In genomic region chr12:131506426-131506825, GRCh38 we compare ENCODE assay signal across 27 cellular contexts.
"Had no signal": no experiment of that assay in that cellular context is flagged by ENCODE, and none has a peak within 500 bp of the region (broad histone marks: within the 10 kb centered on the region; RNA-seq: fewer than 3 reads in every experiment).

No MANE protein-coding gene starts in this region.

- DNase-seq: occipital lobe; ovary; posterior cingulate gyrus; psoas muscle; right cardiac atrium; right lobe of liver; sigmoid colon; small intestine; stimulated activated CD4-positive, alpha-beta T cell treated with anti-CD3 and anti-CD28 coated beads, Interleukin-15, amount 100 ng/mL, for 24 hours; stimulated activated CD4-positive, alpha-beta T cell treated with anti-CD3 and anti-CD28 coated beads, Interleukin-2, amount 100 ng/mL, for 24 hours; stimulated activated CD4-positive, alpha-beta T cell treated with anti-CD3 and anti-CD28 coated beads, Interleukin-2, amount 100 ng/mL, for 48 hours; stimulated activated CD4-positive, alpha-beta T cell treated with anti-CD3 and anti-CD28 coated beads, Interleukin-4, amount 100 ng/mL, for 24 hours; stimulated activated naive B cell treated with anti-CD40 and anti-IgM and Interleukin-4, amounts not matched to agents 10 μg/mL and 1 μg/mL and 100 μg/mL, for 72 hours; stimulated activated naive CD4-positive, alpha-beta T cell treated with Interleukin-2 at 50 U/mL for 16 hours; stomach; thyroid gland; trophoblast cell; upper lobe of left lung had no signal

- H3K27me3 ChIP-seq: neural progenitor cell, ovary, right lobe of liver, thyroid gland, tibial nerve, upper lobe of left lung, vagina had no signal

- H3K36me3 ChIP-seq: neural progenitor cell, ovary, right lobe of liver, sigmoid colon, stomach, thoracic aorta, thyroid gland, tibial nerve, upper lobe of left lung, vagina had no signal

- H3K27me3 Mint-ChIP-seq: stimulated activated naive B cell treated with anti-CD40 and anti-IgM and Interleukin-4, amounts not matched to agents 10 μg/mL and 1 μg/mL and 100 μg/mL, for 72 hours; stimulated activated naive CD8-positive, alpha-beta T cell treated with anti-CD3 and anti-CD28 coated beads, Interleukin-15, Interleukin-2, amounts not matched to agents 100 ng/mL and 50 ng/mL, for 24 hours had no signal

- H3K36me3 Mint-ChIP-seq: neural progenitor cell; stimulated activated effector memory CD8-positive, alpha-beta T cell treated with anti-CD3 and anti-CD28 coated beads, Interleukin-12 subunit alpha, Interleukin-12 subunit beta, amount 100 ng/mL, for 72 hours; stimulated activated naive B cell treated with anti-CD40 and anti-IgM and Interleukin-4, amounts not matched to agents 10 μg/mL and 1 μg/mL and 100 μg/mL, for 72 hours had no signal

- H3K9me3 ChIP-seq: ovary, psoas muscle, right lobe of liver, sigmoid colon, stomach, thoracic aorta, thyroid gland, upper lobe of left lung, vagina had no signal

- H3K9ac ChIP-seq: neural progenitor cell, parathyroid adenoma had no signal

- H3K4me1 ChIP-seq: neural progenitor cell, parathyroid adenoma, psoas muscle, right lobe of liver, sigmoid colon, stomach, thyroid gland, tibial nerve, upper lobe of left lung, vagina had no signal

- H3K27ac Mint-ChIP-seq: nephron; neural progenitor cell; progenitor cell of endocrine pancreas; stimulated activated effector memory CD8-positive, alpha-beta T cell treated with anti-CD3 and anti-CD28 coated beads, Interleukin-12 subunit alpha, Interleukin-12 subunit beta, amount 100 ng/mL, for 72 hours; stimulated activated naive B cell treated with anti-CD40 and anti-IgM and Interleukin-4, amounts not matched to agents 10 μg/mL and 1 μg/mL and 100 μg/mL, for 72 hours; stimulated activated naive CD8-positive, alpha-beta T cell treated with anti-CD3 and anti-CD28 coated beads, Interleukin-15, Interleukin-2, amounts not matched to agents 100 ng/mL and 50 ng/mL, for 24 hours had no signal

- H3K79me2 ChIP-seq: parathyroid adenoma had no signal

- H3K27ac ChIP-seq: neural progenitor cell, ovary, parathyroid adenoma, psoas muscle, right lobe of liver, sigmoid colon, stomach, thoracic aorta, thyroid gland, tibial nerve, upper lobe of left lung, vagina had no signal

- H3K4me3 ChIP-seq: neural progenitor cell, ovary, psoas muscle, right lobe of liver, sigmoid colon, stomach, thoracic aorta, thyroid gland, tibial nerve, upper lobe of left lung, vagina had no signal

- H3K4me2 ChIP-seq: neural progenitor cell had no signal

- H3K9me3 Mint-ChIP-seq: neural progenitor cell; stimulated activated effector memory CD8-positive, alpha-beta T cell treated with anti-CD3 and anti-CD28 coated beads, Interleukin-12 subunit alpha, Interleukin-12 subunit beta, amount 100 ng/mL, for 72 hours; stimulated activated naive B cell treated with anti-CD40 and anti-IgM and Interleukin-4, amounts not matched to agents 10 μg/mL and 1 μg/mL and 100 μg/mL, for 72 hours; stimulated activated naive CD8-positive, alpha-beta T cell treated with anti-CD3 and anti-CD28 coated beads, Interleukin-15, Interleukin-2, amounts not matched to agents 100 ng/mL and 50 ng/mL, for 24 hours had no signal

- ATAC-seq: psoas muscle; right cardiac atrium; right lobe of liver; stimulated activated effector memory CD8-positive, alpha-beta T cell treated with anti-CD3 and anti-CD28 coated beads, Interleukin-12 subunit alpha, Interleukin-12 subunit beta, amount 100 ng/mL, for 72 hours; stimulated activated naive B cell treated with anti-CD40 and anti-IgM and Interleukin-4, amounts not matched to agents 10 μg/mL and 1 μg/mL and 100 μg/mL, for 72 hours had no signal

- H2AFZ ChIP-seq: neural progenitor cell, parathyroid adenoma had no signal

- H3K4me3 Mint-ChIP-seq: nephron; neural progenitor cell; stimulated activated effector memory CD8-positive, alpha-beta T cell treated with anti-CD3 and anti-CD28 coated beads, Interleukin-12 subunit alpha, Interleukin-12 subunit beta, amount 100 ng/mL, for 72 hours; stimulated activated naive B cell treated with anti-CD40 and anti-IgM and Interleukin-4, amounts not matched to agents 10 μg/mL and 1 μg/mL and 100 μg/mL, for 72 hours; stimulated activated naive CD8-positive, alpha-beta T cell treated with anti-CD3 and anti-CD28 coated beads, Interleukin-15, Interleukin-2, amounts not matched to agents 100 ng/mL and 50 ng/mL, for 24 hours had no signal

- H3K4me1 Mint-ChIP-seq: nephron had no signal
